ENCODE assay signal across 17 cellular contexts in genomic region chr4:38223801-38224236, GRCh38.
DNase-seq lines count a peak whose midpoint lies in the region; ATAC-seq, FAIRE-seq and TF ChIP-seq lines count a peak whose summit lies in the region.
"Had no signal": no experiment of that assay in that cellular context is flagged by ENCODE, and none has a peak within 500 bp of the region (broad histone marks: within the 10 kb centered on the region; RNA-seq: fewer than 3 reads in every experiment).

No MANE protein-coding gene starts in this region.

- H3K4me3 Mint-ChIP-seq in endothelial cell (ENCODE audit: unreplicated experiment) (no peak overlapping the region), mesothelial cell of epicardium (no peak overlapping the region)
- H3K4me3 Mint-ChIP-seq in T-helper 2 cell treated with Interferon-gamma antibody and Interleukin-4, amounts not matched to agents 5 μg/mL and 100 μg/mL, for 36 hours: no peak overlapping the region
- no peak overlapping the region for H3K4me3 Mint-ChIP-seq in naive thymus-derived CD8-positive, alpha-beta T cell
- H3K4me3 Mint-ChIP-seq: CD14-positive monocyte had no signal

- H3K4me1 Mint-ChIP-seq in endothelial cell (ENCODE audit: unreplicated experiment) (peaks cover 19% of the 10 kb centered on the region), mesothelial cell of epicardium (peaks cover 16% of the 10 kb centered on the region)
- H3K4me1 Mint-ChIP-seq in T-helper 2 cell treated with Interferon-gamma antibody and Interleukin-4, amounts not matched to agents 5 μg/mL and 100 μg/mL, for 36 hours (ENCODE audit: low read depth): no peaks in the 10 kb centered on the region
- H3K4me1 Mint-ChIP-seq in naive thymus-derived CD8-positive, alpha-beta T cell: peaks cover 0 to 3% (median 0%) of the 10 kb centered on the region in 4 donors

- FAIRE-seq in small intestine (lab: Jason Lieb, UNC): no peak
- FAIRE-seq: bronchial epithelial cell had no signal

- peaks cover 4% of the 10 kb centered on the region for H3K36me3 Mint-ChIP-seq in endothelial cell (ENCODE audit: low read depth, unreplicated experiment)
- H3K36me3 Mint-ChIP-seq in mesothelial cell of epicardium: no peaks in the 10 kb centered on the region
- H3K36me3 Mint-ChIP-seq in T-helper 2 cell treated with Interferon-gamma antibody and Interleukin-4, amounts not matched to agents 5 μg/mL and 100 μg/mL, for 36 hours (ENCODE audit: low read depth): no peaks in the 10 kb centered on the region
- peaks cover 0 to 4% (median 0%) of the 10 kb centered on the region in 3 donors for H3K36me3 Mint-ChIP-seq in naive thymus-derived CD8-positive, alpha-beta T cell
- H3K36me3 Mint-ChIP-seq: CD14-positive monocyte had no signal

- H3K4me3 ChIP-seq in small intestine (ENCODE audit: low read depth in 1 of 2, low read length in 2 of 2): peak overlapping the region in 1 of 2 donors; percentile 23
- H3K4me3 ChIP-seq: ovary had no signal

- H3K27me3 Mint-ChIP-seq in endothelial cell (ENCODE audit: unreplicated experiment) (peaks cover 4% of the 10 kb centered on the region), mesothelial cell of epicardium (ENCODE audit: low read depth) (no peaks in the 10 kb centered on the region)
- peaks cover 14% of the 10 kb centered on the region for H3K27me3 Mint-ChIP-seq in T-helper 2 cell treated with Interferon-gamma antibody and Interleukin-4, amounts not matched to agents 5 μg/mL and 100 μg/mL, for 36 hours (ENCODE audit: low read depth)
- peaks cover 0 to 3% (median 0%) of the 10 kb centered on the region in 5 donors for H3K27me3 Mint-ChIP-seq in naive thymus-derived CD8-positive, alpha-beta T cell

- peaks cover 2 to 5% of the 10 kb centered on the region in 2 donors for H3K4me1 ChIP-seq in small intestine (ENCODE audit: control insufficient read depth in 2 of 2, insufficient read depth in 1 of 2, low read depth in 1 of 2, low read length in 1 of 2)

- WGBS in small intestine, 3 donors: 15 to 52% (median 32%) methylated on average over 8 of the region's 8 CpGs

- POLR2A ChIA-PET in naive thymus-derived CD8-positive, alpha-beta T cell (lab: Charles Lee): interaction anchor here (0.5 kb wide), 1 partner anchor 185 kb away, joined by 3 read pairs; no protein-coding TSS in a partner anchor

- DNase-seq in HuH-7 (ENCODE audit: low spot score) (peak; percentile 31), endothelial cell (ENCODE audit: low spot score) (no peak), mesothelial cell of epicardium (ENCODE audit: low spot score in 2 of 2, unreplicated experiment in 2 of 2) (no peak), small intestine (no peak), NCI-H1436 treated with DMSO at 0.1 percent for 48 hours (lab: John Stamatoyannopoulos, UW) (no peak)
- DNase-seq in T-helper 2 cell treated with Interferon-gamma antibody and Interleukin-4, amounts not matched to agents 5 μg/mL and 100 μg/mL, for 36 hours (ENCODE audit: low spot score): no peak
- DNase-seq in naive thymus-derived CD8-positive, alpha-beta T cell: no peak
- DNase-seq: activated CD4-positive, alpha-beta T cell treated with anti-CD3 and anti-CD28 coated beads, Interleukin-2, amount 50 U/mL, for 1 hour; NCI-H2171 treated with DMSO at 0.1 percent for 48 hours; ovary; stimulated activated CD4-positive, alpha-beta T cell treated with anti-CD3 and anti-CD28 coated beads, Interleukin-4, amount 100 ng/mL, for 1 hour; stimulated activated naive CD8-positive, alpha-beta T cell treated with anti-CD3 and anti-CD28 coated beads, Interleukin-15, Interleukin-2, amounts not matched to agents 100 U/mL and 50 U/mL, for 24 hours; T-helper 2 cell had no signal

- H3K36me3 ChIP-seq in small intestine (ENCODE audit: control insufficient read depth in 2 of 2, insufficient read depth in 2 of 2, low read length in 2 of 2): no peaks in the 10 kb centered on the region
- H3K36me3 ChIP-seq: ovary had no signal

- no peaks in the 10 kb centered on the region for H3K27me3 ChIP-seq in small intestine (ENCODE audit: control insufficient read depth in 2 of 2, insufficient read depth in 2 of 2, low read length in 2 of 2)
- H3K27me3 ChIP-seq: ovary had no signal

- no peaks in the 10 kb centered on the region for H3K9me3 Mint-ChIP-seq in endothelial cell (ENCODE audit: unreplicated experiment)
- peaks cover 4% of the 10 kb centered on the region for H3K9me3 Mint-ChIP-seq in mesothelial cell of epicardium
- H3K9me3 Mint-ChIP-seq in T-helper 2 cell treated with Interferon-gamma antibody and Interleukin-4, amounts not matched to agents 5 μg/mL and 100 μg/mL, for 36 hours: no peaks in the 10 kb centered on the region
- no peaks in the 10 kb centered on the region for H3K9me3 Mint-ChIP-seq in naive thymus-derived CD8-positive, alpha-beta T cell
- H3K9me3 Mint-ChIP-seq: activated T-helper 2 cell treated with anti-CD3 and anti-CD28 coated beads, Interferon-gamma antibody, Interleukin-2, Interleukin-4, amounts not matched to agents 10 μg/mL and 5 μg/mL and 100 μg/mL, durations not matched to agents 14 hours and 24 hours and 36 hours; CD14-positive monocyte had no signal

- TF ChIP-seq CTCF in endothelial cell (IDR thresholded peaks at IDR 0.05; ENCODE audit: unreplicated experiment): no peak
- no peak for TF ChIP-seq CTCF in mesothelial cell of epicardium (IDR thresholded peaks at IDR 0.05; ENCODE audit: unreplicated experiment)

- peak overlapping the region; percentile 90 to 95 for H3K27ac ChIP-seq in small intestine (ENCODE audit: low read depth in 1 of 2, low read length in 1 of 2)
- H3K27ac ChIP-seq: ovary had no signal

- H3K27ac Mint-ChIP-seq in endothelial cell (ENCODE audit: unreplicated experiment) (peak overlapping the region; percentile 80), mesothelial cell of epicardium (peak overlapping the region; percentile 39)
- H3K27ac Mint-ChIP-seq in T-helper 2 cell treated with Interferon-gamma antibody and Interleukin-4, amounts not matched to agents 5 μg/mL and 100 μg/mL, for 36 hours: no peak overlapping the region
- no peak overlapping the region for H3K27ac Mint-ChIP-seq in naive thymus-derived CD8-positive, alpha-beta T cell
- H3K27ac Mint-ChIP-seq: activated T-helper 2 cell treated with anti-CD3 and anti-CD28 coated beads, Interferon-gamma antibody, Interleukin-2, Interleukin-4, amounts not matched to agents 10 μg/mL and 5 μg/mL and 100 μg/mL, durations not matched to agents 14 hours and 24 hours and 36 hours had no signal

- no peak for ATAC-seq in HG03135 (IDR thresholded peaks at IDR 0.05; ENCODE audit: unreplicated experiment)
- ATAC-seq in naive thymus-derived CD8-positive, alpha-beta T cell: no peak
- ATAC-seq: stimulated activated naive CD8-positive, alpha-beta T cell treated with anti-CD3 and anti-CD28 coated beads, Interleukin-15, Interleukin-2, amounts not matched to agents 100 U/mL and 50 U/mL, for 24 hours had no signal

- H3K9me3 ChIP-seq in small intestine (ENCODE audit: control insufficient read depth, low read depth): no peaks in the 10 kb centered on the region
- H3K9me3 ChIP-seq: ovary had no signal

Comparison
In these comparisons a context has a peak if more than half of its experiments do, and no peak if none do; other contexts are left out.
1. H3K27ac Mint-ChIP-seq: peak in endothelial cell (single experiment) and mesothelial cell of epicardium (single experiment); none in T-helper 2 cell treated with Interferon-gamma antibody and Interleukin-4, amounts not matched to agents 5 μg/mL and 100 μg/mL, for 36 hours (single experiment) and naive thymus-derived CD8-positive, alpha-beta T cell (0 of 10).